ENCODE assay signal across 29 cellular contexts in genomic region chr10:22720667-22721066, GRCh38.
"Had no signal": no experiment of that assay in that cellular context is flagged by ENCODE, and none has a peak within 500 bp of the region (broad histone marks: within the 10 kb centered on the region; RNA-seq: fewer than 3 reads in every experiment).

No MANE protein-coding gene starts in this region.

- H3K9me3 Mint-ChIP-seq: activated B cell treated with CpG ODN at 0.5 μM for 24 hours; activated CD4-positive, alpha-beta memory T cell treated with anti-CD3 and anti-CD28 coated beads, Interleukin-2, amount 10 ng/mL, durations not matched to agents 7 days and 5 days; activated T-cell treated with anti-CD3 and anti-CD28 coated beads, Interleukin-2, amount 50 U/mL, for 24 hours; activated T-cell treated with anti-CD3 and anti-CD28 coated beads, Interleukin-2, amount 50 U/mL, for 72 hours; effector memory CD8-positive, alpha-beta T cell had no signal

- H3K4me2 ChIP-seq: hepatocyte had no signal

- H3K79me2 ChIP-seq: hepatocyte had no signal

- H3K27me3 Mint-ChIP-seq: activated B cell treated with CpG ODN at 0.5 μM for 24 hours; activated CD4-positive, alpha-beta memory T cell treated with anti-CD3 and anti-CD28 coated beads, Interleukin-2, amount 10 ng/mL, durations not matched to agents 7 days and 5 days; activated naive CD8-positive, alpha-beta T cell; activated T-cell treated with anti-CD3 and anti-CD28 coated beads, Interleukin-2, amount 50 U/mL, for 24 hours; effector memory CD8-positive, alpha-beta T cell had no signal

- H3K27ac Mint-ChIP-seq: activated CD4-positive, alpha-beta memory T cell treated with anti-CD3 and anti-CD28 coated beads, Interleukin-2, amount 10 ng/mL, durations not matched to agents 7 days and 5 days; activated naive CD8-positive, alpha-beta T cell; activated T-cell treated with anti-CD3 and anti-CD28 coated beads, Interleukin-2, amount 50 U/mL, for 24 hours; activated T-cell treated with anti-CD3 and anti-CD28 coated beads, Interleukin-2, amount 50 U/mL, for 72 hours; effector memory CD8-positive, alpha-beta T cell had no signal

- DNase-seq: activated B cell treated with CpG ODN at 0.5 μM for 24 hours; activated CD4-positive, alpha-beta memory T cell treated with anti-CD3 and anti-CD28 coated beads, Interleukin-2, amount 10 ng/mL, durations not matched to agents 7 days and 5 days; activated CD4-positive, alpha-beta T cell treated with anti-CD3 and anti-CD28 coated beads for 48 hours; activated CD4-positive, alpha-beta T cell treated with anti-CD3 and anti-CD28 coated beads, Interleukin-2, amount 50 U/mL, for 4 hours; activated CD8-positive, alpha-beta memory T cell treated with anti-CD3 and anti-CD28 coated beads, Interleukin-2, amount 50 U/mL, for 48 hours; activated gamma-delta T cell treated with Interleukin-2 at 50 U/mL for 16 hours; activated naive CD4-positive, alpha-beta T cell treated with anti-CD3 and anti-CD28 coated beads, Interleukin-2, amount 50 U/mL, for 16 hours; activated naive CD4-positive, alpha-beta T cell treated with Interleukin-2 at 50 U/mL for 16 hours; activated T-cell treated with anti-CD3 and anti-CD28 coated beads for 4 hours; activated T-cell treated with anti-CD3 and anti-CD28 coated beads, Interleukin-2, amount 50 U/mL, for 24 hours; activated T-cell treated with anti-CD3 and anti-CD28 coated beads, Interleukin-2, amount 50 U/mL, for 72 hours; amniotic stem cell; anterior cingulate cortex; brain microvascular endothelial cell; cortex of kidney; dermis blood vessel endothelial cell; effector CD4-positive, alpha-beta T cell; effector memory CD8-positive, alpha-beta T cell; erythroblast; foreskin keratinocyte; gastrocnemius medialis; heart right ventricle; T-helper 1 cell; T-helper 2 cell; WERI-Rb-1 had no signal

- H3K4me1 ChIP-seq: esophagus muscularis mucosa, foreskin keratinocyte, gastrocnemius medialis had no signal

- H3K36me3 ChIP-seq: brain microvascular endothelial cell, esophagus muscularis mucosa, gastrocnemius medialis, heart right ventricle, WERI-Rb-1 had no signal

- H3K4me3 ChIP-seq: esophagus muscularis mucosa, gastrocnemius medialis, heart right ventricle, hepatocyte had no signal

- H3K36me3 Mint-ChIP-seq: activated naive CD8-positive, alpha-beta T cell had no signal

- ATAC-seq: activated CD4-positive, CD25-positive, alpha-beta regulatory T cell treated with anti-CD3 and anti-CD28 coated beads, Interleukin-2, amount 50 U/mL, for 24 hours; activated T-cell treated with anti-CD3 and anti-CD28 coated beads, Interleukin-2, amount 50 U/mL, for 72 hours; effector memory CD8-positive, alpha-beta T cell; foreskin keratinocyte; gastrocnemius medialis; heart right ventricle had no signal

- H2AFZ ChIP-seq: hepatocyte had no signal

- H3K9me3 ChIP-seq: esophagus muscularis mucosa, gastrocnemius medialis, heart right ventricle had no signal

- H3K27me3 ChIP-seq: brain microvascular endothelial cell, esophagus muscularis mucosa, gastrocnemius medialis, heart right ventricle, hepatocyte had no signal

- H3K4me3 Mint-ChIP-seq: activated B cell treated with CpG ODN at 0.5 μM for 24 hours; activated CD4-positive, alpha-beta memory T cell treated with anti-CD3 and anti-CD28 coated beads, Interleukin-2, amount 10 ng/mL, durations not matched to agents 7 days and 5 days; activated naive CD8-positive, alpha-beta T cell; activated T-cell treated with anti-CD3 and anti-CD28 coated beads, Interleukin-2, amount 50 U/mL, for 24 hours; activated T-cell treated with anti-CD3 and anti-CD28 coated beads, Interleukin-2, amount 50 U/mL, for 72 hours; effector memory CD8-positive, alpha-beta T cell had no signal
